Comparison of ENCODE assay signal across 16 cellular contexts in the genomic region with DNA sequence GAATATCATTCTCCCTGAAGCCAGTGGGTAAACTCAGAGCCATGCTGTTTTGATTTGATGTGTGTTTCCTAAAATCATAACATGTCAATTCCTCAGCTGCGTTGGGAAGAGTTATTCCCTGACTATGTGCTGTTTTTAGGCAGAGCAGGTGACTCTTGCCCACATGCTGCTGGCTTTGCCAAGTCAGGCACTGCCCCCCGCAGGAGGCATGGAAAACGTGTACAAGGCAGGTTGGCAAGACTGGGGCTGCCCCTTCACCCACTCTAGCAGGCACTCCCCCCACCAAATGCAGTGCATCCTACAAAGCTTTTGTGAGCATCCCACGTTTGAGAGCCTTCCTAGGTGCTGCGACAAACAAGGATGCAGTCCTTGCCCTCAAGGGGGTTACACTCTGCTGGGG.
DNase-seq lines count a peak whose midpoint lies in the region; ATAC-seq and TF ChIP-seq lines count a peak whose summit lies in the region.
"Had no signal": no experiment of that assay in that cellular context is flagged by ENCODE, and none has a peak within 500 bp of the region (broad histone marks: within the 10 kb centered on the region; RNA-seq: fewer than 3 reads in every experiment).

No MANE protein-coding gene starts in this region.

- H3K4me1 ChIP-seq in BLaER1 (peaks cover 85% of the 10 kb centered on the region), DND-41 (ENCODE audit: insufficient read depth, low read length) (no peaks in the 10 kb centered on the region), OCI-LY3 (ENCODE audit: low read length) (no peaks in the 10 kb centered on the region)

- H3K79me2 ChIP-seq in DND-41 (ENCODE audit: insufficient read depth, low read length) (no peaks in the 10 kb centered on the region), OCI-LY3 (ENCODE audit: low read length) (no peaks in the 10 kb centered on the region)

- TF ChIP-seq CTCF in DND-41 (IDR thresholded peaks at IDR 0.05; ENCODE audit: borderline replicate concordance, extremely low read depth, low read length, poor library complexity, severe bottlenecking) (peak; percentile 59), OCI-LY3 (IDR thresholded peaks at IDR 0.05; ENCODE audit: low read depth, low read length) (peak; percentile 26), epithelial cell of esophagus (IDR thresholded peaks at IDR 0.05; ENCODE audit: insufficient read depth, low read depth, low read length, missing control alignments) (peak; percentile 9)

- H4K20me1 ChIP-seq in BLaER1 = no peaks in the 10 kb centered on the region
- peaks cover 2% of the 10 kb centered on the region; the same call in 1 of the 2 replicates for H4K20me1 ChIP-seq in DND-41 (ENCODE audit: insufficient read depth, low read length)
- no peaks in the 10 kb centered on the region for H4K20me1 ChIP-seq in OCI-LY3 (ENCODE audit: insufficient read depth, low read length)

- no peak overlapping the region for H2AFZ ChIP-seq in DND-41 (ENCODE audit: low read depth, low read length)
- no peak overlapping the region for H2AFZ ChIP-seq in OCI-LY3 (ENCODE audit: low read depth, low read length)

- H3K4me3 ChIP-seq in BLaER1 (no peak overlapping the region), DND-41 (ENCODE audit: low read depth in 1 of 2, low read length in 2 of 2) (no peak overlapping the region), OCI-LY3 (ENCODE audit: low read length) (no peak overlapping the region), epithelial cell of esophagus (ENCODE audit: low read length) (no peak overlapping the region)
- H3K4me3 ChIP-seq: gastroesophageal sphincter, spleen had no signal

- ATAC-seq in DND-41 (ENCODE audit: insufficient read depth, low read depth) = peak; percentile 58; the same call in 2 of the 3 replicates
- no peak for ATAC-seq in GM21423 (IDR thresholded peaks at IDR 0.05; ENCODE audit: unreplicated experiment)
- ATAC-seq: gastroesophageal sphincter; stimulated activated naive B cell treated with anti-CD40 and anti-IgM and Interleukin-4, amounts not matched to agents 10 μg/mL and 1 μg/mL and 100 μg/mL, for 72 hours had no signal

- H3K9ac ChIP-seq in BLaER1 = no peak overlapping the region
- no peak overlapping the region for H3K9ac ChIP-seq in DND-41 (ENCODE audit: low read depth, low read length)
- H3K9ac ChIP-seq in OCI-LY3 (ENCODE audit: low read length) = no peak overlapping the region

- H3K27ac ChIP-seq in BLaER1 (no peak overlapping the region), DND-41 (ENCODE audit: low read length) (no peak overlapping the region), OCI-LY3 (ENCODE audit: low read length) (no peak overlapping the region)
- H3K27ac ChIP-seq: gastroesophageal sphincter, spleen had no signal

- H3K4me2 ChIP-seq in BLaER1 = peak overlapping the region; percentile 84
- no peak overlapping the region for H3K4me2 ChIP-seq in DND-41 (ENCODE audit: insufficient read depth, low read length)
- no peak overlapping the region for H3K4me2 ChIP-seq in OCI-LY3 (ENCODE audit: low read length)

- peak; percentile 24 for DNase-seq in DND-41
- peak; percentile 4 for DNase-seq in epithelial cell of esophagus (ENCODE audit: low read depth)
- DNase-seq in NOMO-1 treated with DMSO at 0.1 percent for 48 hours (lab: John Stamatoyannopoulos, UW; ENCODE audit: unreplicated experiment) = no peak
- no peak for DNase-seq in activated effector memory CD4-positive, alpha-beta T cell treated with anti-CD3 and anti-CD28 coated beads, Interleukin-2, amount 50 U/mL, for 16 hours
- DNase-seq: anterior cingulate cortex; Karpas-422; NCI-H187; NCI-H510A; posterior cingulate gyrus; spleen; stimulated activated naive B cell treated with anti-CD40 and anti-IgM and Interleukin-4, amounts not matched to agents 10 μg/mL and 1 μg/mL and 100 μg/mL, for 72 hours; trophoblast cell had no signal

- H3K36me3 ChIP-seq in BLaER1 = peaks cover 7% of the 10 kb centered on the region; the same call in 1 of the 2 replicates
- peaks cover 17% of the 10 kb centered on the region for H3K36me3 ChIP-seq in DND-41 (ENCODE audit: insufficient read depth, low read length)
- H3K36me3 ChIP-seq in OCI-LY3 (replicated peaks; ENCODE audit: low read depth, low read length) = no peaks in the 10 kb centered on the region

- H3K9me3 ChIP-seq in BLaER1 (no peaks in the 10 kb centered on the region), DND-41 (ENCODE audit: insufficient read depth, low read length, severe bottlenecking) (no peaks in the 10 kb centered on the region), OCI-LY3 (ENCODE audit: insufficient read depth, low read length) (no peaks in the 10 kb centered on the region)
- H3K9me3 ChIP-seq: gastroesophageal sphincter, spleen had no signal

- H3K27me3 ChIP-seq in BLaER1 (no peaks in the 10 kb centered on the region), DND-41 (ENCODE audit: insufficient read depth, low read length, poor library complexity) (no peaks in the 10 kb centered on the region), OCI-LY3 (ENCODE audit: low read depth, low read length) (no peaks in the 10 kb centered on the region)
- H3K27me3 ChIP-seq: gastroesophageal sphincter, spleen had no signal

Comparison
In these comparisons a context has a peak if more than half of its experiments do, and no peak if none do; other contexts are left out.
1. DNase-seq: peak in DND-41 (single experiment) and epithelial cell of esophagus (single experiment); none in NOMO-1 treated with DMSO at 0.1 percent for 48 hours (single experiment) and activated effector memory CD4-positive, alpha-beta T cell treated with anti-CD3 and anti-CD28 coated beads, Interleukin-2, amount 50 U/mL, for 16 hours (single experiment).
2. CTCF ChIP-seq: peak in every context shown above with its lines; median percentile 59 in DND-41; 26 in OCI-LY3; 9 in epithelial cell of esophagus.